ENCODE assay signal across 15 cellular contexts in genomic region chr1:161255955-161256520, GRCh38. TPM values are rescaled to one million over a fixed set of nuclear protein-coding genes. Genes with fewer than 3 reads are reported as not detected.
"Had no signal": no experiment of that assay in that cellular context is flagged by ENCODE, and none has a peak within 500 bp of the region (broad histone marks: within the 10 kb centered on the region; RNA-seq: fewer than 3 reads in every experiment).

No MANE protein-coding gene starts in this region.

RNA-seq across cellular contexts. Expression of gene PCP4L1, which starts 2.5 kb away (rescaled TPM):
- total RNA-seq: activated CD8-positive, alpha-beta memory T cell treated with anti-CD3 and anti-CD28 coated beads, Interleukin-2, amount 10 ng/mL, durations not matched to agents 7 days and 5 days; activated T-helper 2 cell treated with anti-CD3 and anti-CD28 coated beads, Interferon-gamma antibody, Interleukin-2, Interleukin-4, amounts not matched to agents 10 μg/mL and 5 μg/mL and 100 μg/mL, durations not matched to agents 14 hours and 24 hours and 36 hours; ascending aorta; T-cell; T-helper 17 cell; T-helper 2 cell treated with Interferon-gamma antibody and Interleukin-4, amounts not matched to agents 100 ng/mL and 5 ng/mL, for 36 hours had no signal

RNA-seq across cellular contexts. Expression of gene NR1I3, which starts 18.0 kb away (rescaled TPM):
- total RNA-seq: activated CD4-positive, alpha-beta memory T cell treated with anti-CD3 and anti-CD28 coated beads, Interleukin-2, amount 10 ng/mL, durations not matched to agents 7 days and 5 days; activated CD4-positive, alpha-beta T cell treated with anti-CD3 and anti-CD28 coated beads for 36 hours; activated CD4-positive, alpha-beta T cell treated with anti-CD3 and anti-CD28 coated beads, Interleukin-2, amount 10 ng/mL, durations not matched to agents 7 days and 5 days; activated CD8-positive, alpha-beta memory T cell treated with anti-CD3 and anti-CD28 coated beads, Interleukin-2, amount 10 ng/mL, durations not matched to agents 7 days and 5 days; activated CD8-positive, alpha-beta T cell treated with anti-CD3 and anti-CD28 coated beads, Interleukin-2, amount 10 ng/mL, durations not matched to agents 7 days and 5 days; activated naive CD8-positive, alpha-beta T cell treated with anti-CD3 and anti-CD28 coated beads, Interleukin-2, amount 10 ng/mL, durations not matched to agents 7 days and 5 days; activated T-helper 2 cell treated with anti-CD3 and anti-CD28 coated beads, Interferon-gamma antibody, Interleukin-2, Interleukin-4, amounts not matched to agents 10 μg/mL and 5 μg/mL and 100 μg/mL, durations not matched to agents 14 hours and 24 hours and 36 hours; cardiac septum; T-cell; T-helper 1 cell treated with Interleukin-12 subunit alpha and Interleukin-12 subunit beta and Interleukin-4 antibody, amounts not matched to agents 30 ng/mL and 1 ng/mL, for 36 hours; T-helper 17 cell; T-helper 2 cell treated with Interferon-gamma antibody and Interleukin-4, amounts not matched to agents 100 ng/mL and 5 ng/mL, for 36 hours; WTC11 had no signal

RNA-seq across cellular contexts. Expression of gene APOA2, which starts 32.6 kb away (rescaled TPM):
- total RNA-seq: activated CD4-positive, alpha-beta memory T cell treated with anti-CD3 and anti-CD28 coated beads, Interleukin-2, amount 10 ng/mL, durations not matched to agents 7 days and 5 days; activated CD4-positive, alpha-beta T cell treated with anti-CD3 and anti-CD28 coated beads for 36 hours; activated CD4-positive, alpha-beta T cell treated with anti-CD3 and anti-CD28 coated beads, Interleukin-2, amount 10 ng/mL, durations not matched to agents 7 days and 5 days; activated CD8-positive, alpha-beta memory T cell treated with anti-CD3 and anti-CD28 coated beads, Interleukin-2, amount 10 ng/mL, durations not matched to agents 7 days and 5 days; activated CD8-positive, alpha-beta T cell treated with anti-CD3 and anti-CD28 coated beads, Interleukin-2, amount 10 ng/mL, durations not matched to agents 7 days and 5 days; activated naive CD8-positive, alpha-beta T cell treated with anti-CD3 and anti-CD28 coated beads, Interleukin-2, amount 10 ng/mL, durations not matched to agents 7 days and 5 days; activated T-helper 2 cell treated with anti-CD3 and anti-CD28 coated beads, Interferon-gamma antibody, Interleukin-2, Interleukin-4, amounts not matched to agents 10 μg/mL and 5 μg/mL and 100 μg/mL, durations not matched to agents 14 hours and 24 hours and 36 hours; cardiac septum; T-helper 1 cell treated with Interleukin-12 subunit alpha and Interleukin-12 subunit beta and Interleukin-4 antibody, amounts not matched to agents 30 ng/mL and 1 ng/mL, for 36 hours; T-helper 17 cell; T-helper 2 cell treated with Interferon-gamma antibody and Interleukin-4, amounts not matched to agents 100 ng/mL and 5 ng/mL, for 36 hours had no signal
- polyA plus RNA-seq: adipose tissue had no signal
